In the genomic region with DNA sequence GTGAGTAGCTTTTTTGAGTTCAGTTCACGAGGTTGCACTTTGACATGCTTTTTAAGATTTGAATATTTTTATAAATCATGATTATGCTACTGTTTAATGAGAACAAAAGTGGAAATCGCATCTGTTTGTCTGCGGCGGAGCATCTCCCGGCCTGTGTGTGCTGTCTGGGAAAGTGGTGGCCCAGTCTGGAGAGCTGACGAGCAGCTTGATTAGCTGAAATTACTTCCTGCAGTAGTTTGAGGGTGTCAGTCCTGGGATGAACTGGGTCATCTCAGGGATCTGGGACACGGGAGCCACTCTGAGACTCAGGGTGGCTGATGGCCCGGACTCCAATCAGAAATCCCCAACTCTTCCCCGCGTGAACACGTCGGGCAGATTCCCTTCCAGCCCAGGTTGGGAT, we compare ENCODE assay signal across 19 cellular contexts.
"Had no signal": no experiment of that assay in that cellular context is flagged by ENCODE, and none has a peak within 500 bp of the region (broad histone marks: within the 10 kb centered on the region; RNA-seq: fewer than 3 reads in every experiment).

No MANE protein-coding gene starts in this region.

- H3K4me3 ChIP-seq: SJCRH30 had no signal

- H3K27me3 ChIP-seq: SJCRH30 had no signal

- H3K9me3 ChIP-seq: SJCRH30 had no signal

- H3K27ac ChIP-seq: SJCRH30 had no signal

- DNase-seq: IMR-90, Karpas-422, KG1, MM.1S, NCI-H1092 treated with DMSO at 0.1 percent for 48 hours, NCI-H1436, NCI-H187, NCI-H2029, NCI-H2081 treated with DMSO at 0.1 percent for 48 hours, NCI-H2171, NCI-H226, NCI-H446, NCI-H510A, NCI-H524 treated with DMSO at 0.1 percent for 48 hours, NCI-H69, NCI-H774, RPMI8226, SHP77 treated with DMSO at 0.1 percent for 48 hours, SJCRH30 had no signal
